In the genomic region with DNA sequence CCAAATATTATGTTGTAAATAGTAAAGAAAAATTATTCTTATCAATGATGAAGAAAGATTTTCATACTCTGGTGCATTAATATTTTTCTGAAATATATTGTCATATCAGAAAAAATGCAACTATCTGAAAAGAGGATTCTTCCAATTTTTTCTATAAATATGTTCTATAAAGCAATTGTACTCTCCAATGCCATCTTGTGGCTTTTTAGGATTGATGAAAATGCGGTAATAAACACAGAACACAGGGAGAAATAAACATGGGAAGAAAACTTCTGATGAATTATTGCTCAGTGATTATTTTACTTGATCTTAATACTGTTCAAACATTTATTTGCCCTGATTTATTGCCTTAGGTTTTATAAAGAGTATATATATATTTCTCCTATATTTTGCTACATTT, we compare ENCODE assay signal across 17 cellular contexts.
DNase-seq lines count a peak whose midpoint lies in the region; ATAC-seq, FAIRE-seq and TF ChIP-seq lines count a peak whose summit lies in the region.
"Had no signal": no experiment of that assay in that cellular context is flagged by ENCODE, and none has a peak within 500 bp of the region (broad histone marks: within the 10 kb centered on the region; RNA-seq: fewer than 3 reads in every experiment).

No MANE protein-coding gene starts in this region.

- no peak for ATAC-seq in A549
- ATAC-seq in PC-3 = no peak
- ATAC-seq in GM18873 (IDR thresholded peaks at IDR 0.05; ENCODE audit: low FRiP score, unreplicated experiment) = no peak
- ATAC-seq in GM21390 (IDR thresholded peaks at IDR 0.05; ENCODE audit: unreplicated experiment) = no peak
- ATAC-seq: psoas muscle, T-helper 17 cell had no signal

- no peaks in the 10 kb centered on the region for H3K4me1 Mint-ChIP-seq in glutamatergic neuron (ENCODE audit: low read depth, unreplicated experiment)
- H3K4me1 Mint-ChIP-seq: activated naive CD4-positive, alpha-beta T cell treated with anti-CD3 and anti-CD28 coated beads, Interleukin-2, amount 50 U/mL, for 24 hours; IgD-negative memory B cell; nephron progenitor cell; T-helper 17 cell had no signal

- FAIRE-seq in A549 (lab: Jason Lieb, UNC) = no peak
- peak; percentile 95 for FAIRE-seq in colon (lab: Jason Lieb, UNC)
- no peak for FAIRE-seq in GM19239 (lab: Jason Lieb, UNC)

- no peaks in the 10 kb centered on the region for H3K79me2 ChIP-seq in PC-3 (ENCODE audit: low read length)

- TF ChIP-seq EP300 in A549 (IDR thresholded peaks at IDR 0.05) = no peak

- no peak overlapping the region for H3K27ac Mint-ChIP-seq in glutamatergic neuron (ENCODE audit: unreplicated experiment)
- H3K27ac Mint-ChIP-seq: activated naive CD4-positive, alpha-beta T cell treated with anti-CD3 and anti-CD28 coated beads, Interleukin-2, amount 50 U/mL, for 24 hours; IgD-negative memory B cell; nephron progenitor cell; T-helper 17 cell had no signal

- TF ChIP-seq CTCF in A549 (IDR thresholded peaks at IDR 0.05) (no peak), PC-3 (conservative IDR thresholded peaks at IDR 0.05; ENCODE audit: low read depth, low read length) (peak; percentile 57), glutamatergic neuron (IDR thresholded peaks at IDR 0.05; ENCODE audit: partially characterized antibody, unreplicated experiment) (no peak)

- H3K4me2 ChIP-seq in A549 (no peak overlapping the region), PC-3 (ENCODE audit: low read length) (no peak overlapping the region)

- H3K4me3 Mint-ChIP-seq in glutamatergic neuron (ENCODE audit: unreplicated experiment) = no peak overlapping the region
- H3K4me3 Mint-ChIP-seq: activated naive CD4-positive, alpha-beta T cell treated with anti-CD3 and anti-CD28 coated beads, Interleukin-2, amount 50 U/mL, for 24 hours; IgD-negative memory B cell; nephron progenitor cell; T-helper 17 cell had no signal

- H3K4me3 ChIP-seq in A549 (no peak overlapping the region), PC-3 (ENCODE audit: low read length) (no peak overlapping the region)
- H3K4me3 ChIP-seq: psoas muscle had no signal

- no peaks in the 10 kb centered on the region for H4K20me1 ChIP-seq in PC-3 (ENCODE audit: low read length)

- no peak overlapping the region for H2AFZ ChIP-seq in PC-3 (ENCODE audit: low read length)

- H3K27ac ChIP-seq in A549 (no peak overlapping the region), PC-3 (ENCODE audit: low read length) (no peak overlapping the region)
- H3K27ac ChIP-seq: psoas muscle had no signal

- POLR2A ChIA-PET in A549 (lab: Yijun Ruan, JAX) (no interaction called here), PC-3 (lab: Charles Lee; ENCODE audit: unreplicated experiment) (no interaction called here)

- TF ChIP-seq POLR2A in A549 (IDR thresholded peaks at IDR 0.05; ENCODE audit: low read length) = no peak

- no peaks in the 10 kb centered on the region for H3K9me2 ChIP-seq in PC-3 (replicated peaks; ENCODE audit: low read length)

- H3K9me3 ChIP-seq in A549 (no peaks in the 10 kb centered on the region), PC-3 (ENCODE audit: low read length) (no peaks in the 10 kb centered on the region)
- H3K9me3 ChIP-seq: psoas muscle had no signal

- H3K9me3 Mint-ChIP-seq in glutamatergic neuron (ENCODE audit: unreplicated experiment) = no peaks in the 10 kb centered on the region

- no peaks in the 10 kb centered on the region for H3K27me3 ChIP-seq in PC-3 (ENCODE audit: low read length)

- peaks cover under 1% of the 10 kb centered on the region for H3K36me3 Mint-ChIP-seq in glutamatergic neuron (ENCODE audit: unreplicated experiment)
- H3K36me3 Mint-ChIP-seq: activated naive CD4-positive, alpha-beta T cell treated with anti-CD3 and anti-CD28 coated beads, Interleukin-2, amount 50 U/mL, for 24 hours had no signal

- no peak for TF ChIP-seq RAD21 in A549 (conservative IDR thresholded peaks at IDR 0.05 in 1 of 2, IDR thresholded peaks at IDR 0.05 in 1 of 2)

- intact Hi-C loops in PC-3 (cut with micrococcal nuclease) = loop anchor here (2.0 kb wide), 1 partner anchor 216 kb away; a partner anchor contains a TSS

- no peak overlapping the region for H3K9ac ChIP-seq in PC-3 (ENCODE audit: low read length)

- H3K36me3 ChIP-seq in PC-3 (ENCODE audit: low read depth, low read length) = no peaks in the 10 kb centered on the region

- BruUV-seq in PC-3 (replicated peaks; lab: Mats Ljungman, UMichigan) = no TSS peak

- H3K4me1 ChIP-seq in A549 (no peaks in the 10 kb centered on the region), PC-3 (ENCODE audit: insufficient read depth, low read length) (no peaks in the 10 kb centered on the region)
- H3K4me1 ChIP-seq: psoas muscle had no signal

- WGBS in A549 (ENCODE audit: missing lambda C conversion rate) = 9% methylated on average over 1 of the region's 1 CpG

- no peak for DNase-seq in A549 (ENCODE audit: low read depth in 1 of 2, low spot score in 1 of 2)
- peak; percentile 23 for DNase-seq in PC-3
- peak; percentile 15 for DNase-seq in inferior parietal cortex (ENCODE audit: extremely low spot score)
- DNase-seq in glutamatergic neuron = no peak
- no peak for DNase-seq in GM19239 (ENCODE audit: insufficient read length, low spot score)
- DNase-seq: activated CD4-positive, alpha-beta T cell treated with anti-CD3 and anti-CD28 coated beads, Interleukin-2, amount 50 U/mL, for 1 hour; NCI-H1436; NCI-H2107; NCI-H526; nephron progenitor cell; psoas muscle; T-helper 17 cell had no signal

- H3F3A ChIP-seq in PC-3 (ENCODE audit: low read length, unreplicated experiment) = no peaks in the 10 kb centered on the region

- H3K27me3 Mint-ChIP-seq in glutamatergic neuron (ENCODE audit: unreplicated experiment) = peaks cover 1% of the 10 kb centered on the region
- H3K27me3 Mint-ChIP-seq: activated naive CD4-positive, alpha-beta T cell treated with anti-CD3 and anti-CD28 coated beads, Interleukin-2, amount 50 U/mL, for 24 hours; T-helper 17 cell had no signal

- CTCF ChIA-PET in A549 (lab: Yijun Ruan, JAX) (no interaction called here), PC-3 (lab: Charles Lee) (no interaction called here)

TF ChIP-seq in A549, 52 proteins besides CTCF, POLR2A, EP300 and RAD21:
- TF ChIP-seq MAFK (IDR thresholded peaks at IDR 0.05; ENCODE audit: partially characterized antibody) (no peak), SMC3 (IDR thresholded peaks at IDR 0.05) (peak; percentile 29; the same call in 1 of the 3 replicates)

Comparison
In these comparisons a context has a peak if more than half of its experiments do, and no peak if none do; other contexts are left out.
1. DNase-seq: peak in PC-3 (single experiment) and inferior parietal cortex (single experiment); none in A549 (0 of 2), glutamatergic neuron (single experiment) and GM19239 (single experiment).